28 cellular contexts compared by ENCODE assay signal in the genomic region with DNA sequence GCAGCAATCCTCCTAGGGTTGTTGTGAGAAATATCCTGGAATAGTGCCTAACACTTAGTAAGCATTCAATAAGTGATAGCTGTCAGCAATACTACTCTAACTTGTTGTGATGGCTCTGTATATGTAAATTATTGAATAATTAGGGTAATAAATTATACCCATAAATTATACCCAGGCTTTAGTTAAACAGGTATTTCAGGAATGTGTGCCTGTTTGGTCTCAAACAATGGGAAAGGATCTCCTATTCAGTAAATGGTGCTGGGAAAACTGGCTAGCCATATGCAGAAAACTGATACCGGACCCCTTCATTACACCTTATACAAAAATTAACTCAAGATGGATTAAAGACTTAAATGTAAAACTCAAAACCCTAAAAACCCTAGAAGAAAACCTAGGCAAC.
"Had no signal": no experiment of that assay in that cellular context is flagged by ENCODE, and none has a peak within 500 bp of the region (broad histone marks: within the 10 kb centered on the region; RNA-seq: fewer than 3 reads in every experiment).

No MANE protein-coding gene starts in this region.

- DNase-seq: colonic mucosa; cortex of kidney; effector CD8-positive, alpha-beta T cell; effector memory CD8-positive, alpha-beta T cell; endodermal cell; erythroblast; esophagus squamous epithelium; foreskin fibroblast; foreskin melanocyte; gastrocnemius medialis; glutamatergic neuron; head of caudate nucleus; heart right ventricle; hippocampal formation; left cardiac atrium; left lung; left ventricle myocardium superior; lower lobe of right lung; mesenchymal stem cell; mucosa of descending colon; naive B cell had no signal

- H3K27ac Mint-ChIP-seq: dendritic cell treated with granulocyte-macrophage colony-stimulating factor and Interleukin-4, amounts not matched to agents 40 ng/mL and 50 ng/mL, for 4 days; effector memory CD8-positive, alpha-beta T cell; endodermal cell; mesothelial cell of epicardium; naive B cell had no signal

- FAIRE-seq: endometrium, islet of Langerhans, keratinocyte had no signal

- H3K4me1 ChIP-seq: colonic mucosa, esophagus squamous epithelium, heart right ventricle, left lung, lower lobe of right lung had no signal

- H3K27me3 ChIP-seq: colonic mucosa, gastrocnemius medialis had no signal

- ATAC-seq: effector memory CD8-positive, alpha-beta T cell; esophagus mucosa; gastrocnemius medialis; heart right ventricle; left cardiac atrium; left lung; left ventricle myocardium superior; lower lobe of right lung; mucosa of descending colon had no signal

- H3K4me3 Mint-ChIP-seq: dendritic cell treated with granulocyte-macrophage colony-stimulating factor and Interleukin-4, amounts not matched to agents 40 ng/mL and 50 ng/mL, for 4 days; effector memory CD8-positive, alpha-beta T cell; endodermal cell; mesothelial cell of epicardium; naive B cell had no signal

- H3K27ac ChIP-seq: colonic mucosa, epithelial cell of prostate, esophagus squamous epithelium, gastrocnemius medialis, heart right ventricle, left lung, lower lobe of right lung had no signal

- H3K36me3 Mint-ChIP-seq: mesothelial cell of epicardium, naive B cell had no signal

- H3K9me3 ChIP-seq: colonic mucosa, esophagus squamous epithelium, gastrocnemius medialis, left lung, lower lobe of right lung, mucosa of descending colon had no signal

- H3K36me3 ChIP-seq: colonic mucosa, esophagus squamous epithelium, gastrocnemius medialis, heart right ventricle, left lung, lower lobe of right lung had no signal

- H3K9me3 Mint-ChIP-seq: dendritic cell treated with granulocyte-macrophage colony-stimulating factor and Interleukin-4, amounts not matched to agents 40 ng/mL and 50 ng/mL, for 4 days; effector memory CD8-positive, alpha-beta T cell; mesothelial cell of epicardium had no signal

- H3K4me1 Mint-ChIP-seq: naive B cell had no signal

- H3K4me3 ChIP-seq: colonic mucosa, esophagus squamous epithelium, gastrocnemius medialis, heart right ventricle, left lung, lower lobe of right lung, mucosa of descending colon had no signal
